In the genomic region with DNA sequence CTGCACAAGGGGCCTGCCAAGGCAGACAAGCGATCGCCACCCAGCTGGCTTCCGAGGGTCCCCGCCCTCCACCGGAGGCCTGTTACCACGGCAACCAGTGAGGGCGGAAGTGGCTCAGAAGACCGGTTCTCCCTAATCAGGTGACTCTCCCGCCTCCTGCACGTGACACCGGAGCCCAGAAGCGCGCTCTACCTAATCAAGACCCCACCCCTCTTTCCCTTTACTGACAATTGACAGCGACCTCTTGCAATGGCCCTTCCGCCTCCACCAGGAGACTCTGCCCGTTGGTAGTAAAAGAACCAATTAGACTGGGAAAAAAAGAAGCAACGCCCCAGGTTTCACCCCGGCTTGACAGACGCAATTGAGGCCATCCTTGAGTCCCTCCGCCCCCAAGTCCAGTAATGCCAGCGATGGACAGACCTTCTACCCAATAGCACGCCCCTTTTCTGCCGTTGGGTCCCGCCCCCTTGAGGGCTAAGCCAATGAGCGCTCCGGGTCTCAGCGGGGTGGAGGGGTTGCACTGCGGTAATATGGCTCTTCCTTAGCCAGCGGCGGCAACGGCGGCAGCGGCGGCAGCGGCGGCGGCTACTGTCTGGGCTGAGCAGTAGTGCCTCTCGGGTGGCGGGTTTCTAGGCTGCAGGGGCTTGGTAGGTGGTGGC, we compare ENCODE assay signal across 8 cellular contexts.
DNase-seq lines count a peak whose midpoint lies in the region; ATAC-seq, FAIRE-seq and TF ChIP-seq lines count a peak whose summit lies in the region.

UVRAG (plus strand) TSS at position 525 of the 659 bp plus-strand sequence. CDS start 198 bp downstream, outside the sequence.

- ATAC-seq in GM19035 (IDR thresholded peaks at IDR 0.05; ENCODE audit: unreplicated experiment) (peak; percentile 76), HG03354 (IDR thresholded peaks at IDR 0.05; ENCODE audit: poor library complexity, severe bottlenecking, unreplicated experiment) (peak; percentile 84)
- ATAC-seq in activated CD4-positive, CD25-positive, alpha-beta regulatory T cell treated with anti-CD3 and anti-CD28 coated beads, Interleukin-2, amount 50 U/mL, for 24 hours, result peak; percentile 92 to 93

- no peak for TF ChIP-seq CTCF in AG09319 (IDR thresholded peaks at IDR 0.05; ENCODE audit: low read depth, low read length)

- peak; percentile 82 for FAIRE-seq in islet of Langerhans (lab: Jason Lieb, UNC)

- DNase-seq in AG09319 (ENCODE audit: extremely low read depth, low read depth) (peak; percentile 99), NCI-H446 treated with DMSO at 0.1 percent for 48 hours (lab: John Stamatoyannopoulos, UW) (peak; percentile 99), cerebellar cortex (ENCODE audit: low spot score) (peak; percentile 100)
- peak; percentile 94 for DNase-seq in stimulated activated CD4-positive, alpha-beta T cell treated with anti-CD3 and anti-CD28 coated beads, Interleukin-12 subunit alpha, Interleukin-12 subunit beta, amount 100 ng/mL, for 4 hours

Comparison
In these comparisons a context has a peak if more than half of its experiments do, and no peak if none do; other contexts are left out.
1. Peak in every context shown above with its lines: DNase-seq and ATAC-seq.